9 cellular contexts compared by ENCODE assay signal in genomic region chr2:27111392-27112078, GRCh38. TPM values are rescaled to one million over a fixed set of nuclear protein-coding genes. Genes with fewer than 3 reads are reported as not detected.
DNase-seq lines count a peak whose midpoint lies in the region; ATAC-seq, FAIRE-seq and TF ChIP-seq lines count a peak whose summit lies in the region.
"Not testable (repeated sequence)": the region's sequence is repeated elsewhere in the genome, so short reads cannot be mapped to it uniquely, and the experiment has no call there.
"Had no signal": no experiment of that assay in that cellular context is flagged by ENCODE, and none has a peak within 500 bp of the region (broad histone marks: within the 10 kb centered on the region; RNA-seq: fewer than 3 reads in every experiment).

No MANE protein-coding gene starts in this region.

- H3K18ac ChIP-seq in H1 (ENCODE audit: extremely low read depth, low read length), result not testable (repeated sequence)

- H3K9me3 ChIP-seq in H1 (ENCODE audit: insufficient read depth in 2 of 2, low read depth in 1 of 2, low read length in 1 of 2); HepG2 (ENCODE audit: low read length): not testable (repeated sequence)

- not testable (repeated sequence) for H3K36me3 ChIP-seq in H1 (ENCODE audit: control insufficient read depth in 2 of 4, insufficient read depth in 4 of 4, low read length in 3 of 4); HepG2 (replicated peaks in 1 of 2; ENCODE audit: control insufficient read depth in 1 of 2, insufficient read depth in 2 of 2, low read length in 2 of 2)

- H3K9ac ChIP-seq in H1 (replicated peaks in 1 of 4; ENCODE audit: extremely low read depth in 1 of 4, low read depth in 3 of 4, low read length in 3 of 4); HepG2 (ENCODE audit: insufficient read depth, low read depth, low read length): not testable (repeated sequence)

- WGBS in H1 (ENCODE audit: extremely low coverage in 1 of 2, insufficient coverage in 1 of 2, insufficient read length in 1 of 2, insufficient replicate concordance in 2 of 2, low coverage in 1 of 2, low lambda C conversion rate in 2 of 2, missing lambda C conversion rate in 1 of 2), 2 experiments, result 91% methylated on average over 25 of the region's 49 CpGs; no CpG with 5 or more reads in 1 of the 2 experiments
- 95% methylated on average over 34 of the region's 49 CpGs for WGBS in HepG2 (ENCODE audit: low lambda C conversion rate)

- CTCF ChIA-PET in H1 (lab: Charles Lee; ENCODE audit: partially characterized antibody), result interaction anchor here (0.6 to 9.5 kb wide), 12 partner anchors 11 to 153 kb away, joined by 3 to 120 read pairs (median 4); no protein-coding TSS in a partner anchor
- CTCF ChIA-PET in HepG2 (lab: Yijun Ruan, JAX; ENCODE audit: low intra/inter-chr PET ratio, low total read pairs), result not testable (repeated sequence)

- H3K27me3 ChIP-seq in H1 (replicated peaks in 1 of 4; ENCODE audit: control insufficient read depth in 3 of 4, extremely low read depth in 1 of 4, insufficient read depth in 3 of 4, low read length in 3 of 4); HepG2 (ENCODE audit: control insufficient read depth in 1 of 2, insufficient read depth in 2 of 2, low read length in 2 of 2): not testable (repeated sequence)

- H2AK5ac ChIP-seq in H1 (ENCODE audit: low read depth, low read length), result not testable (repeated sequence)

- not testable (repeated sequence) for H3K14ac ChIP-seq in H1 (ENCODE audit: insufficient read length)

- not testable (repeated sequence) for H3K4me2 ChIP-seq in H1 (ENCODE audit: insufficient read depth in 1 of 2, low read depth in 2 of 2, low read length in 2 of 2); HepG2 (ENCODE audit: low read depth, low read length)

- H3K4me1 ChIP-seq in H1 (replicated peaks in 1 of 4; ENCODE audit: control insufficient read depth in 3 of 4, insufficient read depth in 4 of 4, low read length in 3 of 4), result not testable (repeated sequence)
- H3K4me1 ChIP-seq in HepG2 (ENCODE audit: insufficient read depth, low read length), result peaks cover 15% of the 10 kb centered on the region; the same call in 1 of the 2 replicates

- H3K4ac ChIP-seq in H1 (replicated peaks; ENCODE audit: insufficient read length, low read depth, low read length), result not testable (repeated sequence)

- H3K27ac ChIP-seq in H1 (ENCODE audit: low read depth, low read length); HepG2 (ENCODE audit: extremely low read length, insufficient read depth, low read length): not testable (repeated sequence)

- not testable (repeated sequence) for TF ChIP-seq RAD21 in H1 (IDR thresholded peaks at IDR 0.05 in 1 of 2, conservative IDR thresholded peaks at IDR 0.05 in 1 of 2; ENCODE audit: low read depth in 2 of 2, low read length in 2 of 2); HepG2 (CRISPR knock-in tag; IDR thresholded peaks at IDR 0.05)

- not testable (repeated sequence) for H3K4me1 Mint-ChIP-seq in osteocyte (ENCODE audit: unreplicated experiment)

- H2AFZ ChIP-seq in H1 (ENCODE audit: low read length); HepG2 (ENCODE audit: low read length): not testable (repeated sequence)

- TF ChIP-seq POLR2A in H1 (IDR thresholded peaks at IDR 0.05; ENCODE audit: control extremely low read depth in 1 of 2, low read depth in 2 of 2, low read length in 2 of 2); HepG2 (IDR thresholded peaks at IDR 0.05; ENCODE audit: insufficient read depth in 1 of 2, low read depth in 2 of 2, low read length in 2 of 2): not testable (repeated sequence)

- TF ChIP-seq EP300 in H1 (IDR thresholded peaks at IDR 0.05; ENCODE audit: borderline replicate concordance in 1 of 2, low read depth in 2 of 2, low read length in 2 of 2); HepG2 (IDR thresholded peaks at IDR 0.05; ENCODE audit: low read depth in 2 of 2, low read length in 2 of 2); HepG2 (CRISPR knock-in tag; IDR thresholded peaks at IDR 0.05; ENCODE audit: borderline replicate concordance): not testable (repeated sequence)

- H3K23ac ChIP-seq in H1 (ENCODE audit: insufficient read length), result not testable (repeated sequence)

- BruUV-seq in HepG2 (replicated peaks; lab: Mats Ljungman, UMichigan), result not testable (repeated sequence)

- H3K4me3 ChIP-seq in H1 (ENCODE audit: extremely low read depth in 1 of 4, insufficient read depth in 2 of 4, low read depth in 3 of 4, low read length in 4 of 4); HepG2 (replicated peaks in 1 of 3; ENCODE audit: insufficient read depth in 1 of 3, low read depth in 2 of 3, low read length in 3 of 3): not testable (repeated sequence)

- H4K5ac ChIP-seq in H1 (ENCODE audit: insufficient read length, low read depth, low read length), result not testable (repeated sequence)

- ATAC-seq in HepG2, result not testable (repeated sequence)

- not testable (repeated sequence) for H3K9me3 Mint-ChIP-seq in osteocyte (ENCODE audit: unreplicated experiment)

- POLR2A ChIA-PET in H1 (lab: Charles Lee; ENCODE audit: partially characterized antibody), result interaction anchor here (0.8 to 1.3 kb wide), 6 partner anchors 10 to 197 kb away, joined by 3 to 5 read pairs (median 3); partner anchors contain the start of genes ABHD1 and UCN
- POLR2A ChIA-PET in HepG2 (lab: Yijun Ruan, JAX), result interaction anchor here (1.1 to 1.5 kb wide), 4 partner anchors 16 to 24 kb away, joined by 3 to 4 read pairs (median 3); no protein-coding TSS in a partner anchor

- not testable (repeated sequence) for H3K79me1 ChIP-seq in H1 (ENCODE audit: low read depth, low read length)

- H4K8ac ChIP-seq in H1 (ENCODE audit: extremely low read depth, insufficient read depth, low read length), result peak overlapping the region; percentile 68; the same call in 1 of the 2 replicates

- not testable (repeated sequence) for DNase-seq in H1 (ENCODE audit: low read depth in 1 of 2, low spot score in 2 of 2); HepG2 (ENCODE audit: low spot score)
- peak; percentile 83 for DNase-seq in osteocyte (ENCODE audit: extremely low spot score, unreplicated experiment)

- H4K20me1 ChIP-seq in H1 (replicated peaks in 1 of 2; ENCODE audit: control insufficient read depth in 1 of 2, insufficient read depth in 2 of 2, low read length in 2 of 2); HepG2 (ENCODE audit: insufficient read depth, low read length): not testable (repeated sequence)

- TF ChIP-seq CTCF in H1 (IDR thresholded peaks at IDR 0.05; ENCODE audit: control extremely low read depth in 1 of 3, insufficient read depth in 1 of 3, low read depth in 1 of 3, low read length in 3 of 3); HepG2 (CRISPR knock-in tag; IDR thresholded peaks at IDR 0.05); osteocyte (IDR thresholded peaks at IDR 0.05): not testable (repeated sequence)

- not testable (repeated sequence) for H3K23me2 ChIP-seq in H1 (ENCODE audit: low read depth, low read length)

- not testable (repeated sequence) for H2BK120ac ChIP-seq in H1 (replicated peaks; ENCODE audit: low read depth, low read length)

- in situ Hi-C loops in HepG2 (cut with HindIII; ENCODE audit: extremely low pct_ligation_motif_present, low pct_unique_long_range_greater_than_20kb), result not testable (repeated sequence)

- intact Hi-C loops in HepG2 (cut with micrococcal nuclease; ENCODE audit: unreplicated experiment), result not testable (repeated sequence)

- not testable (repeated sequence) for H3K4me3 Mint-ChIP-seq in osteocyte (ENCODE audit: unreplicated experiment)

- not testable (repeated sequence) for FAIRE-seq in H1 (lab: Jason Lieb, UNC); HepG2 (lab: Jason Lieb, UNC)

- not testable (repeated sequence) for H3K36me3 Mint-ChIP-seq in osteocyte (ENCODE audit: unreplicated experiment)

- not testable (repeated sequence) for H3K79me2 ChIP-seq in H1 (ENCODE audit: control insufficient read depth in 1 of 2, insufficient read depth in 2 of 2, low read length in 2 of 2); HepG2 (ENCODE audit: insufficient read depth, low read length)

- not testable (repeated sequence) for H2BK20ac ChIP-seq in H1 (ENCODE audit: low read length)

- peaks cover 37% of the 10 kb centered on the region for H3K27me3 Mint-ChIP-seq in osteocyte (ENCODE audit: unreplicated experiment)

- H3K27ac Mint-ChIP-seq in osteocyte (ENCODE audit: unreplicated experiment), result not testable (repeated sequence)

- not testable (repeated sequence) for H4K91ac ChIP-seq in H1 (replicated peaks; ENCODE audit: insufficient read length, low read length)

- H2BK15ac ChIP-seq in H1 (ENCODE audit: low read length), result not testable (repeated sequence)

- not testable (repeated sequence) for H2BK12ac ChIP-seq in H1 (ENCODE audit: low read depth, low read length)

- not testable (repeated sequence) for H3K56ac ChIP-seq in H1 (replicated peaks; ENCODE audit: insufficient read length, low read depth, low read length)

- H2BK5ac ChIP-seq in H1 (ENCODE audit: low read depth, low read length), result not testable (repeated sequence)

RNA-seq across cellular contexts. Expression of gene CGREF1, which starts 7.4 kb away (rescaled TPM):
- 3.4 and 3.5 TPM in 2 replicates for total RNA-seq in H1 (2021; fragmentation: NEBNext Ultra II Directional; extraction: Animal tissue kit (Norgen Biotek cat#: 25700))
- 2.5 and 3.7 TPM in 2 replicates for polyA plus RNA-seq in H1 (2011; rRNA removed)
- 3.6 TPM for polyA plus RNA-seq in H1 (2011; cell fraction: cytosol; rRNA removed)
- 4.3 TPM for polyA plus RNA-seq in H1 (2011; cell fraction: nucleus; rRNA removed)
- 2.3 to 4.1 TPM (median 3.1 TPM) in 4 replicates for polyA plus RNA-seq in H1 (2012, experiment 1 of 2)
- 1.6 TPM for polyA plus RNA-seq in H1 (2012, experiment 2 of 2)
- polyA plus RNA-seq in H1 (2013, experiment 1 of 2), result 6.9 TPM
- polyA plus RNA-seq in H1 (2013, experiment 2 of 2), result 7.4 TPM
- polyA minus RNA-seq in H1 (2011; rRNA and poly(A)+ RNA removed), result 2.1 and 2.7 TPM in 2 replicates
- polyA minus RNA-seq in H1 (2011; cell fraction: cytosol; rRNA and poly(A)+ RNA removed), result 2.7 TPM
- 1.00 TPM for polyA minus RNA-seq in H1 (2011; cell fraction: nucleus; rRNA and poly(A)+ RNA removed)
- total RNA-seq in HepG2 (2016; rRNA removed; fragmentation: Illumina TruSeq; extraction: Trizol), result 7.0 and 13.9 TPM in 2 replicates
- total RNA-seq in HepG2 (2016; cell fraction: cytosol; rRNA removed; fragmentation: Illumina TruSeq; extraction: Trizol; ENCODE audit: low read depth), result 7.2 and 7.6 TPM in 2 replicates
- total RNA-seq in HepG2 (2016; cell fraction: insoluble cytoplasmic fraction; rRNA removed; fragmentation: Illumina TruSeq; extraction: Trizol), result 6.8 and 14.7 TPM in 2 replicates
- 9.9 and 14.3 TPM in 2 replicates for total RNA-seq in HepG2 (2016; cell fraction: membrane; rRNA removed; fragmentation: Illumina TruSeq; extraction: Trizol)
- 11.7 and 13.6 TPM in 2 replicates for total RNA-seq in HepG2 (2016; cell fraction: nucleus; rRNA removed; fragmentation: Illumina TruSeq; extraction: Trizol)
- polyA plus RNA-seq in HepG2 (2011; rRNA removed), result 23.4 and 30.8 TPM in 2 replicates
- polyA plus RNA-seq in HepG2 (2011; cell fraction: cytosol; rRNA removed), result 26.4 and 27.5 TPM in 2 replicates
- polyA plus RNA-seq in HepG2 (2011; cell fraction: nucleus; rRNA removed), result 30.3 and 37.8 TPM in 2 replicates
- 29.7 and 31.5 TPM in 2 replicates for polyA plus RNA-seq in HepG2 (2012)
- 9.6 and 11.3 TPM in 2 replicates for polyA plus RNA-seq in HepG2 (2016; cell fraction: cytosol; fragmentation: Illumina TruSeq; extraction: Trizol; ENCODE audit: low read depth)
- 9.2 and 9.7 TPM in 2 replicates for polyA plus RNA-seq in HepG2 (2016; cell fraction: insoluble cytoplasmic fraction; fragmentation: Illumina TruSeq; extraction: Trizol; ENCODE audit: low read depth)
- 12.0 and 14.2 TPM in 2 replicates for polyA plus RNA-seq in HepG2 (2016; cell fraction: membrane; fragmentation: Illumina TruSeq; extraction: Trizol; ENCODE audit: low read depth)
- polyA plus RNA-seq in HepG2 (2016; cell fraction: nucleus; fragmentation: Illumina TruSeq; extraction: Trizol; ENCODE audit: insufficient read depth, low read depth), result 23.5 and 24.6 TPM in 2 replicates
- 0.09 and 14.9 TPM in 2 replicates for polyA minus RNA-seq in HepG2 (2011; rRNA and poly(A)+ RNA removed; ENCODE audit: low replicate concordance)
- polyA minus RNA-seq in HepG2 (2011; cell fraction: cytosol; rRNA and poly(A)+ RNA removed), result 5.9 and 7.1 TPM in 2 replicates
- 10.7 and 13.8 TPM in 2 replicates for polyA minus RNA-seq in HepG2 (2011; cell fraction: nucleus; rRNA and poly(A)+ RNA removed)
- total RNA-seq in osteocyte, result 1.2 and 1.9 TPM in 2 replicates
- total RNA-seq: CD4-positive, CD25-positive, alpha-beta regulatory T cell had no signal
- polyA plus RNA-seq: CD14-positive monocyte had no signal

RNA-seq across cellular contexts. Expression of gene ABHD1, which starts 12.1 kb away (rescaled TPM):
- total RNA-seq in H1 (2021; fragmentation: NEBNext Ultra II Directional; extraction: Animal tissue kit (Norgen Biotek cat#: 25700)), result 0.20 and 0.50 TPM in 2 replicates
- polyA plus RNA-seq in H1 (2011; rRNA removed), result 0.88 and 1.1 TPM in 2 replicates
- 0.70 TPM for polyA plus RNA-seq in H1 (2011; cell fraction: cytosol; rRNA removed)
- polyA plus RNA-seq in H1 (2011; cell fraction: nucleus; rRNA removed), result 0.94 TPM
- polyA plus RNA-seq in H1 (2012, experiment 1 of 2), result 0.35 to 0.93 TPM (median 0.38 TPM) in 4 replicates
- not detected for polyA plus RNA-seq in H1 (2012, experiment 2 of 2)
- polyA plus RNA-seq in H1 (2013, experiment 1 of 2), result 0.26 TPM
- polyA plus RNA-seq in H1 (2013, experiment 2 of 2), result 0.15 TPM
- 0.28 and 0.78 TPM in 2 replicates for polyA minus RNA-seq in H1 (2011; rRNA and poly(A)+ RNA removed)
- not detected for polyA minus RNA-seq in H1 (2011; cell fraction: cytosol; rRNA and poly(A)+ RNA removed)
- polyA minus RNA-seq in H1 (2011; cell fraction: nucleus; rRNA and poly(A)+ RNA removed), result 0.80 TPM
- total RNA-seq in HepG2 (2016; rRNA removed; fragmentation: Illumina TruSeq; extraction: Trizol), result 0.04 TPM in 1 of 2 replicates, not detected in the other
- 0.40 and 0.44 TPM in 2 replicates for total RNA-seq in HepG2 (2016; cell fraction: cytosol; rRNA removed; fragmentation: Illumina TruSeq; extraction: Trizol; ENCODE audit: low read depth)
- total RNA-seq in HepG2 (2016; cell fraction: insoluble cytoplasmic fraction; rRNA removed; fragmentation: Illumina TruSeq; extraction: Trizol), result 0.15 and 0.22 TPM in 2 replicates
- 0.28 and 0.52 TPM in 2 replicates for total RNA-seq in HepG2 (2016; cell fraction: membrane; rRNA removed; fragmentation: Illumina TruSeq; extraction: Trizol)
- total RNA-seq in HepG2 (2016; cell fraction: nucleus; rRNA removed; fragmentation: Illumina TruSeq; extraction: Trizol), result not detected in 2 replicates
- polyA plus RNA-seq in HepG2 (2011; rRNA removed), result 0.81 and 0.85 TPM in 2 replicates
- 0.62 and 0.63 TPM in 2 replicates for polyA plus RNA-seq in HepG2 (2011; cell fraction: cytosol; rRNA removed)
- 3.5 and 4.0 TPM in 2 replicates for polyA plus RNA-seq in HepG2 (2011; cell fraction: nucleus; rRNA removed)
- 1.7 and 1.8 TPM in 2 replicates for polyA plus RNA-seq in HepG2 (2012)
- 0.51 and 0.72 TPM in 2 replicates for polyA plus RNA-seq in HepG2 (2016; cell fraction: cytosol; fragmentation: Illumina TruSeq; extraction: Trizol; ENCODE audit: low read depth)
- polyA plus RNA-seq in HepG2 (2016; cell fraction: insoluble cytoplasmic fraction; fragmentation: Illumina TruSeq; extraction: Trizol; ENCODE audit: low read depth), result not detected in 2 replicates
- 0.34 and 0.47 TPM in 2 replicates for polyA plus RNA-seq in HepG2 (2016; cell fraction: membrane; fragmentation: Illumina TruSeq; extraction: Trizol; ENCODE audit: low read depth)
- polyA plus RNA-seq in HepG2 (2016; cell fraction: nucleus; fragmentation: Illumina TruSeq; extraction: Trizol; ENCODE audit: insufficient read depth, low read depth), result 0.69 TPM in 1 of 2 replicates, not detected in the other
- 0.72 TPM in 1 of 2 replicates, not detected in the other for polyA minus RNA-seq in HepG2 (2011; rRNA and poly(A)+ RNA removed; ENCODE audit: low replicate concordance)
- not detected in 2 replicates for polyA minus RNA-seq in HepG2 (2011; cell fraction: cytosol; rRNA and poly(A)+ RNA removed)
- 0.26 and 1.4 TPM in 2 replicates for polyA minus RNA-seq in HepG2 (2011; cell fraction: nucleus; rRNA and poly(A)+ RNA removed)
- 0.48 TPM in 1 of 2 replicates, not detected in the other for total RNA-seq in osteocyte
- total RNA-seq: A673 had no signal

RNA-seq across cellular contexts. Expression of gene PREB, which starts 22.9 kb away (rescaled TPM):
- 51.2 and 54.1 TPM in 2 replicates for total RNA-seq in H1 (2021; fragmentation: NEBNext Ultra II Directional; extraction: Animal tissue kit (Norgen Biotek cat#: 25700))
- 72.2 and 74.4 TPM in 2 replicates for polyA plus RNA-seq in H1 (2011; rRNA removed)
- 71.6 TPM for polyA plus RNA-seq in H1 (2011; cell fraction: cytosol; rRNA removed)
- polyA plus RNA-seq in H1 (2011; cell fraction: nucleus; rRNA removed), result 92.0 TPM
- polyA plus RNA-seq in H1 (2012, experiment 1 of 2), result 36.7 to 55.6 TPM (median 49.3 TPM) in 4 replicates
- polyA plus RNA-seq in H1 (2012, experiment 2 of 2), result 69.2 TPM
- polyA plus RNA-seq in H1 (2013, experiment 1 of 2), result 37.6 TPM
- 36.8 TPM for polyA plus RNA-seq in H1 (2013, experiment 2 of 2)
- polyA minus RNA-seq in H1 (2011; rRNA and poly(A)+ RNA removed), result 87.7 and 101 TPM in 2 replicates
- polyA minus RNA-seq in H1 (2011; cell fraction: cytosol; rRNA and poly(A)+ RNA removed), result 21.7 TPM
- 27.5 TPM for polyA minus RNA-seq in H1 (2011; cell fraction: nucleus; rRNA and poly(A)+ RNA removed)
- total RNA-seq in HepG2 (2016; rRNA removed; fragmentation: Illumina TruSeq; extraction: Trizol), result 112 and 119 TPM in 2 replicates
- total RNA-seq in HepG2 (2016; cell fraction: cytosol; rRNA removed; fragmentation: Illumina TruSeq; extraction: Trizol; ENCODE audit: low read depth), result 39.9 and 63.7 TPM in 2 replicates
- 110 and 115 TPM in 2 replicates for total RNA-seq in HepG2 (2016; cell fraction: insoluble cytoplasmic fraction; rRNA removed; fragmentation: Illumina TruSeq; extraction: Trizol)
- total RNA-seq in HepG2 (2016; cell fraction: membrane; rRNA removed; fragmentation: Illumina TruSeq; extraction: Trizol), result 96.6 and 139 TPM in 2 replicates
- 53.1 and 57.3 TPM in 2 replicates for total RNA-seq in HepG2 (2016; cell fraction: nucleus; rRNA removed; fragmentation: Illumina TruSeq; extraction: Trizol)
- polyA plus RNA-seq in HepG2 (2011; rRNA removed), result 192 and 208 TPM in 2 replicates
- 183 and 221 TPM in 2 replicates for polyA plus RNA-seq in HepG2 (2011; cell fraction: cytosol; rRNA removed)
- 169 and 222 TPM in 2 replicates for polyA plus RNA-seq in HepG2 (2011; cell fraction: nucleus; rRNA removed)
- 99.5 and 112 TPM in 2 replicates for polyA plus RNA-seq in HepG2 (2012)
- polyA plus RNA-seq in HepG2 (2016; cell fraction: cytosol; fragmentation: Illumina TruSeq; extraction: Trizol; ENCODE audit: low read depth), result 38.3 and 64.2 TPM in 2 replicates
- 119 and 122 TPM in 2 replicates for polyA plus RNA-seq in HepG2 (2016; cell fraction: insoluble cytoplasmic fraction; fragmentation: Illumina TruSeq; extraction: Trizol; ENCODE audit: low read depth)
- polyA plus RNA-seq in HepG2 (2016; cell fraction: membrane; fragmentation: Illumina TruSeq; extraction: Trizol; ENCODE audit: low read depth), result 80.1 and 115 TPM in 2 replicates
- polyA plus RNA-seq in HepG2 (2016; cell fraction: nucleus; fragmentation: Illumina TruSeq; extraction: Trizol; ENCODE audit: insufficient read depth, low read depth), result 90.6 and 93.2 TPM in 2 replicates
- 178 and 487 TPM in 2 replicates for polyA minus RNA-seq in HepG2 (2011; rRNA and poly(A)+ RNA removed; ENCODE audit: low replicate concordance)
- 57.6 and 60.2 TPM in 2 replicates for polyA minus RNA-seq in HepG2 (2011; cell fraction: cytosol; rRNA and poly(A)+ RNA removed)
- 52.7 and 73.4 TPM in 2 replicates for polyA minus RNA-seq in HepG2 (2011; cell fraction: nucleus; rRNA and poly(A)+ RNA removed)
- 42.7 and 46.3 TPM in 2 replicates for total RNA-seq in osteocyte

RNA-seq across cellular contexts. Expression of gene KHK, which starts 25.0 kb away (rescaled TPM):
- total RNA-seq in H1 (2021; fragmentation: NEBNext Ultra II Directional; extraction: Animal tissue kit (Norgen Biotek cat#: 25700)), result 17.7 and 20.5 TPM in 2 replicates
- polyA plus RNA-seq in H1 (2011; rRNA removed) (11.0 and 14.5 TPM in 2 replicates), HepG2 (2011; rRNA removed) (99.2 and 139 TPM in 2 replicates)
- 10.0 TPM for polyA plus RNA-seq in H1 (2011; cell fraction: cytosol; rRNA removed)
- polyA plus RNA-seq in H1 (2011; cell fraction: nucleus; rRNA removed), result 17.9 TPM
- 15.1 to 19.4 TPM (median 16.9 TPM) in 4 replicates for polyA plus RNA-seq in H1 (2012, experiment 1 of 2)
- polyA plus RNA-seq in H1 (2012, experiment 2 of 2), result 12.6 TPM
- polyA plus RNA-seq in H1 (2013, experiment 1 of 2), result 7.6 TPM
- polyA plus RNA-seq in H1 (2013, experiment 2 of 2), result 7.1 TPM
- 6.8 and 9.2 TPM in 2 replicates for polyA minus RNA-seq in H1 (2011; rRNA and poly(A)+ RNA removed)
- polyA minus RNA-seq in H1 (2011; cell fraction: cytosol; rRNA and poly(A)+ RNA removed), result 2.9 TPM
- polyA minus RNA-seq in H1 (2011; cell fraction: nucleus; rRNA and poly(A)+ RNA removed), result 3.9 TPM
- total RNA-seq in HepG2 (2016; rRNA removed; fragmentation: Illumina TruSeq; extraction: Trizol) (29.9 and 40.9 TPM in 2 replicates), osteocyte (2.0 and 2.4 TPM in 2 replicates)
- 8.1 and 9.7 TPM in 2 replicates for total RNA-seq in HepG2 (2016; cell fraction: cytosol; rRNA removed; fragmentation: Illumina TruSeq; extraction: Trizol; ENCODE audit: low read depth)
- total RNA-seq in HepG2 (2016; cell fraction: insoluble cytoplasmic fraction; rRNA removed; fragmentation: Illumina TruSeq; extraction: Trizol), result 31.6 and 41.5 TPM in 2 replicates
- 15.4 and 18.4 TPM in 2 replicates for total RNA-seq in HepG2 (2016; cell fraction: membrane; rRNA removed; fragmentation: Illumina TruSeq; extraction: Trizol)
- total RNA-seq in HepG2 (2016; cell fraction: nucleus; rRNA removed; fragmentation: Illumina TruSeq; extraction: Trizol), result 34.9 and 38.4 TPM in 2 replicates
- polyA plus RNA-seq in HepG2 (2011; cell fraction: cytosol; rRNA removed), result 93.9 and 100.0 TPM in 2 replicates
- polyA plus RNA-seq in HepG2 (2011; cell fraction: nucleus; rRNA removed), result 195 and 260 TPM in 2 replicates
- 128 and 136 TPM in 2 replicates for polyA plus RNA-seq in HepG2 (2012)
- polyA plus RNA-seq in HepG2 (2016; cell fraction: cytosol; fragmentation: Illumina TruSeq; extraction: Trizol; ENCODE audit: low read depth), result 12.3 and 15.8 TPM in 2 replicates
- polyA plus RNA-seq in HepG2 (2016; cell fraction: insoluble cytoplasmic fraction; fragmentation: Illumina TruSeq; extraction: Trizol; ENCODE audit: low read depth), result 39.2 and 45.9 TPM in 2 replicates
- 14.9 and 20.8 TPM in 2 replicates for polyA plus RNA-seq in HepG2 (2016; cell fraction: membrane; fragmentation: Illumina TruSeq; extraction: Trizol; ENCODE audit: low read depth)
- polyA plus RNA-seq in HepG2 (2016; cell fraction: nucleus; fragmentation: Illumina TruSeq; extraction: Trizol; ENCODE audit: insufficient read depth, low read depth), result 94.3 and 95.6 TPM in 2 replicates
- 6.9 and 106 TPM in 2 replicates for polyA minus RNA-seq in HepG2 (2011; rRNA and poly(A)+ RNA removed; ENCODE audit: low replicate concordance)
- 29.4 and 50.9 TPM in 2 replicates for polyA minus RNA-seq in HepG2 (2011; cell fraction: cytosol; rRNA and poly(A)+ RNA removed)
- polyA minus RNA-seq in HepG2 (2011; cell fraction: nucleus; rRNA and poly(A)+ RNA removed), result 51.5 and 66.5 TPM in 2 replicates

RNA-seq across cellular contexts. Expression of gene PRR30, which starts 27.7 kb away (rescaled TPM):
- not detected in 2 replicates for total RNA-seq in H1 (2021; fragmentation: NEBNext Ultra II Directional; extraction: Animal tissue kit (Norgen Biotek cat#: 25700))
- polyA plus RNA-seq in H1 (2011; rRNA removed) (not detected in 2 replicates), HepG2 (2011; rRNA removed) (not detected in 2 replicates)
- polyA plus RNA-seq in H1 (2011; cell fraction: cytosol; rRNA removed), result not detected
- not detected for polyA plus RNA-seq in H1 (2011; cell fraction: nucleus; rRNA removed)
- not detected in 4 replicates for polyA plus RNA-seq in H1 (2012, experiment 1 of 2)
- not detected for polyA plus RNA-seq in H1 (2012, experiment 2 of 2)
- not detected for polyA plus RNA-seq in H1 (2013, experiment 1 of 2)
- polyA plus RNA-seq in H1 (2013, experiment 2 of 2), result not detected
- not detected in 2 replicates for polyA minus RNA-seq in H1 (2011; rRNA and poly(A)+ RNA removed)
- polyA minus RNA-seq in H1 (2011; cell fraction: cytosol; rRNA and poly(A)+ RNA removed), result not detected
- not detected for polyA minus RNA-seq in H1 (2011; cell fraction: nucleus; rRNA and poly(A)+ RNA removed)
- total RNA-seq in HepG2 (2016; rRNA removed; fragmentation: Illumina TruSeq; extraction: Trizol) (not detected in 2 replicates), osteocyte (not detected in 2 replicates)
- total RNA-seq in HepG2 (2016; cell fraction: cytosol; rRNA removed; fragmentation: Illumina TruSeq; extraction: Trizol; ENCODE audit: low read depth), result not detected in 2 replicates
- total RNA-seq in HepG2 (2016; cell fraction: insoluble cytoplasmic fraction; rRNA removed; fragmentation: Illumina TruSeq; extraction: Trizol), result not detected in 2 replicates
- not detected in 2 replicates for total RNA-seq in HepG2 (2016; cell fraction: membrane; rRNA removed; fragmentation: Illumina TruSeq; extraction: Trizol)
- not detected in 2 replicates for total RNA-seq in HepG2 (2016; cell fraction: nucleus; rRNA removed; fragmentation: Illumina TruSeq; extraction: Trizol)
- not detected in 2 replicates for polyA plus RNA-seq in HepG2 (2011; cell fraction: cytosol; rRNA removed)
- not detected in 2 replicates for polyA plus RNA-seq in HepG2 (2011; cell fraction: nucleus; rRNA removed)
- polyA plus RNA-seq in HepG2 (2012), result not detected in 2 replicates
- polyA plus RNA-seq in HepG2 (2016; cell fraction: cytosol; fragmentation: Illumina TruSeq; extraction: Trizol; ENCODE audit: low read depth), result not detected in 2 replicates
- not detected in 2 replicates for polyA plus RNA-seq in HepG2 (2016; cell fraction: insoluble cytoplasmic fraction; fragmentation: Illumina TruSeq; extraction: Trizol; ENCODE audit: low read depth)
- not detected in 2 replicates for polyA plus RNA-seq in HepG2 (2016; cell fraction: membrane; fragmentation: Illumina TruSeq; extraction: Trizol; ENCODE audit: low read depth)
- not detected in 2 replicates for polyA plus RNA-seq in HepG2 (2016; cell fraction: nucleus; fragmentation: Illumina TruSeq; extraction: Trizol; ENCODE audit: insufficient read depth, low read depth)
- polyA minus RNA-seq in HepG2 (2011; rRNA and poly(A)+ RNA removed; ENCODE audit: low replicate concordance), result not detected in 2 replicates
- not detected in 2 replicates for polyA minus RNA-seq in HepG2 (2011; cell fraction: cytosol; rRNA and poly(A)+ RNA removed)
- not detected in 2 replicates for polyA minus RNA-seq in HepG2 (2011; cell fraction: nucleus; rRNA and poly(A)+ RNA removed)
- total RNA-seq: A673; CD4-positive, alpha-beta memory T cell; CD4-positive, CD25-positive, alpha-beta regulatory T cell; CD8-positive, alpha-beta memory T cell had no signal
- polyA plus RNA-seq: AG04450; CD14-positive monocyte; CD4-positive, alpha-beta memory T cell; CD4-positive, CD25-positive, alpha-beta regulatory T cell; CD8-positive, alpha-beta memory T cell had no signal
